Comparison of ENCODE assay signal across 8 cellular contexts in genomic region chr20:39986231-39986904, GRCh38.
A peak's percentile ranks its signal among the peaks of the same experiment; 100 is the strongest.
DNase-seq lines count a peak whose midpoint lies in the region; ATAC-seq and TF ChIP-seq lines count a peak whose summit lies in the region.

No MANE protein-coding gene starts in this region.

- H3K36me3 ChIP-seq in esophagus muscularis mucosa (no peaks in the 10 kb centered on the region), mucosa of rectum (ENCODE audit: control insufficient read depth in 2 of 2, insufficient read depth in 2 of 2, low read length in 2 of 2) (no peaks in the 10 kb centered on the region)

- H3K27me3 ChIP-seq in esophagus muscularis mucosa (no peaks in the 10 kb centered on the region), mucosa of rectum (ENCODE audit: control insufficient read depth in 2 of 2, insufficient read depth in 2 of 2, low read length in 2 of 2) (no peaks in the 10 kb centered on the region)

- no peak for TF ChIP-seq CTCF in esophagus muscularis mucosa (IDR thresholded peaks at IDR 0.05)

- H3K4me3 ChIP-seq in esophagus muscularis mucosa (peak overlapping the region in 1 of 4 donors; percentile 5), mucosa of rectum (ENCODE audit: low read length in 2 of 2) (no peak overlapping the region)

- in situ Hi-C loops in G401 (cut with HindIII; ENCODE audit: low sequenced_read_pairs), result no loop called here

- intact Hi-C loops in esophagus muscularis mucosa (cut with DNase I), result no loop called here

- H3K9me3 ChIP-seq in esophagus muscularis mucosa (peaks cover 0 to 3% (median 0%) of the 10 kb centered on the region in 4 donors), mucosa of rectum (ENCODE audit: control insufficient read depth in 2 of 2, low read length in 2 of 2) (no peaks in the 10 kb centered on the region)

- peak; percentile 42 for DNase-seq in A172 (ENCODE audit: low spot score)
- peak; percentile 36 for DNase-seq in NCI-H460 (ENCODE audit: extremely low read depth, low read depth)
- DNase-seq in esophagus muscularis mucosa (ENCODE audit: extremely low spot score), result no peak
- DNase-seq in RPMI8226, result no peak
- DNase-seq in G401 (ENCODE audit: low spot score), result no peak

- 16% methylated on average over 6 of the region's 6 CpGs for WGBS in esophagus muscularis mucosa

- H3K4me1 ChIP-seq in esophagus muscularis mucosa (peaks cover 24 to 40% (median 28%) of the 10 kb centered on the region in 4 donors), mucosa of rectum (ENCODE audit: control insufficient read depth in 2 of 2, insufficient read depth in 2 of 2, low read length in 2 of 2) (peaks cover 0 to 8% of the 10 kb centered on the region in 2 donors)

- TF ChIP-seq EP300 in esophagus muscularis mucosa (IDR thresholded peaks at IDR 0.05), result no peak

- H3K27ac ChIP-seq in esophagus muscularis mucosa (replicated peaks in 1 of 4), result peak overlapping the region; percentile 78 to 85 (median 82)
- peak overlapping the region; percentile 28 to 43 for H3K27ac ChIP-seq in mucosa of rectum (ENCODE audit: low read depth in 2 of 2, low read length in 2 of 2)

- TF ChIP-seq POLR2A in esophagus muscularis mucosa (IDR thresholded peaks at IDR 0.05; ENCODE audit: low read depth), result no peak

- no peak overlapping the region for H3K9ac ChIP-seq in mucosa of rectum (ENCODE audit: low read depth in 1 of 2, low read length in 2 of 2)

- ATAC-seq in GM19463 (IDR thresholded peaks at IDR 0.05; ENCODE audit: unreplicated experiment), result no peak
- no peak for ATAC-seq in GM21447 (IDR thresholded peaks at IDR 0.05; ENCODE audit: unreplicated experiment)

Comparison
In these comparisons a context has a peak if more than half of its experiments do, and no peak if none do; other contexts are left out.
1. DNase-seq: peak in A172 (single experiment) and NCI-H460 (single experiment); none in esophagus muscularis mucosa (single experiment), RPMI8226 (single experiment) and G401 (single experiment).